ENCODE assay signal across 8 cellular contexts in the genomic region with DNA sequence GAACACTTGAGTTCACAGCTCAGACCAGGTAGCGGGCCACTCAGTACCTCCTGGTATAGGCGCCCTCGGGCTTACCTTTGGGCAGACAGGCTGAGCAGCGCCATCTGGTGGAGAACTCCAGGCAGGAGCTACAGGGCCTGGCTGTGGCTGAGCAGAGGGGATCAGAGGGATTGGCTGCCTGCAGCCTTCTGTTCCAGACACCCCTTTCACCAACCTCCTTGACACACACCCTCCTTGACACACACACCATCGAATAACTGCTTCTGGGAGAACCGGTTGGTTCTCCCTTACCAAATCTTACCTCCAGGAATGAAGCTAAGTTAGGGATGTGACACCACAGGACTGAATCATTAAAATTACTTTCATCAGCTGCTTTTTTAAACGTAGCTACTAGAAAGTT. TPM values are rescaled to one million over a fixed set of nuclear protein-coding genes. Genes with fewer than 3 reads are reported as not detected.
DNase-seq lines count a peak whose midpoint lies in the region; ATAC-seq and TF ChIP-seq lines count a peak whose summit lies in the region.

No MANE protein-coding gene starts in this region.

- no peak overlapping the region for H2AFZ ChIP-seq in GM23338

- H3K4me3 Mint-ChIP-seq in GM23338 (peak overlapping the region; percentile 64), brain (peak overlapping the region in 3 of 5 experiments; percentile 50 to 58 (median 56))

- peaks cover 88% of the 10 kb centered on the region for H3K36me3 Mint-ChIP-seq in GM23338 (ENCODE audit: low read depth)
- no peaks in the 10 kb centered on the region for H3K36me3 Mint-ChIP-seq in brain

- H3K4me3 ChIP-seq in AG10803 (ENCODE audit: low read length) (no peak overlapping the region), GM23338 (peak overlapping the region; percentile 46)

- H3K27ac ChIP-seq in GM23338 (ENCODE audit: low read depth) (peak overlapping the region; percentile 100), VCaP (no peak overlapping the region)

- DNase-seq in AG10803 (ENCODE audit: low read depth) = peak; percentile 55
- peak; percentile 96 for DNase-seq in GM23338 (ENCODE audit: low spot score)
- peak; percentile 84 for DNase-seq in NCI-H2196 (lab: John Stamatoyannopoulos, UW; ENCODE audit: unreplicated experiment)
- peak; percentile 75 for DNase-seq in iPS-NIHi11 (ENCODE audit: low spot score)
- DNase-seq in stimulated activated CD4-positive, alpha-beta T cell treated with anti-CD3 and anti-CD28 coated beads, Interleukin-12 subunit alpha, Interleukin-12 subunit beta, amount 100 ng/mL, for 48 hours (ENCODE audit: low read depth in 2 of 3, low spot score in 1 of 3) = peak; percentile 70 to 88 (median 75)
- no peak for DNase-seq in cortex of kidney (lab: John Stamatoyannopoulos, UW)

- H3K36me3 ChIP-seq in GM23338 (ENCODE audit: insufficient read depth) = peaks cover 35% of the 10 kb centered on the region

- H3K27me3 Mint-ChIP-seq in GM23338 (ENCODE audit: insufficient read depth, low read depth, poor library complexity) = peaks cover 37% of the 10 kb centered on the region
- peaks cover 30% of the 10 kb centered on the region for H3K27me3 Mint-ChIP-seq in brain

- H3K27ac Mint-ChIP-seq in GM23338 (peak overlapping the region; percentile 97), brain (peak overlapping the region; percentile 45 to 96 (median 90))

- H3K4me2 ChIP-seq in GM23338 = peak overlapping the region; percentile 70

- H3K27me3 ChIP-seq in GM23338 (ENCODE audit: insufficient read depth) = no peaks in the 10 kb centered on the region

- no peaks in the 10 kb centered on the region; the same call in 2 of the 3 replicates for H3K9me3 Mint-ChIP-seq in GM23338
- H3K9me3 Mint-ChIP-seq in brain = no peaks in the 10 kb centered on the region

- peak; percentile 72 for ATAC-seq in GM23338

- TF ChIP-seq CTCF in AG10803 (conservative IDR thresholded peaks at IDR 0.05; ENCODE audit: low read length) (peak; percentile 86), GM23338 (conservative IDR thresholded peaks at IDR 0.05; ENCODE audit: low read depth in 2 of 2) (peak; percentile 85 to 94), VCaP (conservative IDR thresholded peaks at IDR 0.05) (peak; percentile 94), brain (conservative IDR thresholded peaks at IDR 0.05) (peak; percentile 75 to 88)

- H3F3A ChIP-seq in GM23338 (replicated peaks; ENCODE audit: low read depth) = peaks cover 52% of the 10 kb centered on the region

- H3K9me2 ChIP-seq in GM23338 (ENCODE audit: insufficient read depth) = no peaks in the 10 kb centered on the region

- peaks cover 75% of the 10 kb centered on the region for H3K4me1 ChIP-seq in GM23338 (ENCODE audit: insufficient read depth)

- H4K20me1 ChIP-seq in GM23338 (replicated peaks; ENCODE audit: insufficient read depth) = peaks cover 53% of the 10 kb centered on the region

- H3K79me2 ChIP-seq in GM23338 (replicated peaks; ENCODE audit: insufficient read depth) = peaks cover 84% of the 10 kb centered on the region

- H3K4me1 Mint-ChIP-seq in GM23338 = peaks cover 88% of the 10 kb centered on the region
- peaks cover 36% of the 10 kb centered on the region for H3K4me1 Mint-ChIP-seq in brain

TF ChIP-seq in GM23338, 12 proteins besides CTCF, POLR2A, EP300 and RAD21 (continues in another document):
- TF ChIP-seq POLR2AphosphoS5 (IDR thresholded peaks at IDR 0.05; ENCODE audit: low read depth) (0 out of 2 replicates have a peak, but pooled peaks have one; percentile 13), CREB1 (CRISPR knock-in tag; IDR thresholded peaks at IDR 0.05; ENCODE audit: low read depth) (no peak), STAT1 (IDR thresholded peaks at IDR 0.05; ENCODE audit: unreplicated experiment) (no peak), EZH2 (IDR thresholded peaks at IDR 0.05; ENCODE audit: low read depth, unreplicated experiment) (no peak), ZNF331 (CRISPR knock-in tag; IDR thresholded peaks at IDR 0.05; ENCODE audit: low read depth) (no peak), EZH2phosphoT487 (IDR thresholded peaks at IDR 0.05; ENCODE audit: unreplicated experiment) (no peak), JUNB (IDR thresholded peaks at IDR 0.05; ENCODE audit: unreplicated experiment) (no peak), NANOG (IDR thresholded peaks at IDR 0.05; ENCODE audit: borderline replicate concordance) (no peak)
- TF ChIP-seq, protein P1, sequence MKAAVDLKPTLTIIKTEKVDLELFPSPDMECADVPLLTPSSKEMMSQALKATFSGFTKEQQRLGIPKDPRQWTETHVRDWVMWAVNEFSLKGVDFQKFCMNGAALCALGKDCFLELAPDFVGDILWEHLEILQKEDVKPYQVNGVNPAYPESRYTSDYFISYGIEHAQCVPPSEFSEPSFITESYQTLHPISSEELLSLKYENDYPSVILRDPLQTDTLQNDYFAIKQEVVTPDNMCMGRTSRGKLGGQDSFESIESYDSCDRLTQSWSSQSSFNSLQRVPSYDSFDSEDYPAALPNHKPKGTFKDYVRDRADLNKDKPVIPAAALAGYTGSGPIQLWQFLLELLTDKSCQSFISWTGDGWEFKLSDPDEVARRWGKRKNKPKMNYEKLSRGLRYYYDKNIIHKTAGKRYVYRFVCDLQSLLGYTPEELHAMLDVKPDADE (IDR thresholded peaks at IDR 0.05) = no peak
- TF ChIP-seq, protein P2, sequence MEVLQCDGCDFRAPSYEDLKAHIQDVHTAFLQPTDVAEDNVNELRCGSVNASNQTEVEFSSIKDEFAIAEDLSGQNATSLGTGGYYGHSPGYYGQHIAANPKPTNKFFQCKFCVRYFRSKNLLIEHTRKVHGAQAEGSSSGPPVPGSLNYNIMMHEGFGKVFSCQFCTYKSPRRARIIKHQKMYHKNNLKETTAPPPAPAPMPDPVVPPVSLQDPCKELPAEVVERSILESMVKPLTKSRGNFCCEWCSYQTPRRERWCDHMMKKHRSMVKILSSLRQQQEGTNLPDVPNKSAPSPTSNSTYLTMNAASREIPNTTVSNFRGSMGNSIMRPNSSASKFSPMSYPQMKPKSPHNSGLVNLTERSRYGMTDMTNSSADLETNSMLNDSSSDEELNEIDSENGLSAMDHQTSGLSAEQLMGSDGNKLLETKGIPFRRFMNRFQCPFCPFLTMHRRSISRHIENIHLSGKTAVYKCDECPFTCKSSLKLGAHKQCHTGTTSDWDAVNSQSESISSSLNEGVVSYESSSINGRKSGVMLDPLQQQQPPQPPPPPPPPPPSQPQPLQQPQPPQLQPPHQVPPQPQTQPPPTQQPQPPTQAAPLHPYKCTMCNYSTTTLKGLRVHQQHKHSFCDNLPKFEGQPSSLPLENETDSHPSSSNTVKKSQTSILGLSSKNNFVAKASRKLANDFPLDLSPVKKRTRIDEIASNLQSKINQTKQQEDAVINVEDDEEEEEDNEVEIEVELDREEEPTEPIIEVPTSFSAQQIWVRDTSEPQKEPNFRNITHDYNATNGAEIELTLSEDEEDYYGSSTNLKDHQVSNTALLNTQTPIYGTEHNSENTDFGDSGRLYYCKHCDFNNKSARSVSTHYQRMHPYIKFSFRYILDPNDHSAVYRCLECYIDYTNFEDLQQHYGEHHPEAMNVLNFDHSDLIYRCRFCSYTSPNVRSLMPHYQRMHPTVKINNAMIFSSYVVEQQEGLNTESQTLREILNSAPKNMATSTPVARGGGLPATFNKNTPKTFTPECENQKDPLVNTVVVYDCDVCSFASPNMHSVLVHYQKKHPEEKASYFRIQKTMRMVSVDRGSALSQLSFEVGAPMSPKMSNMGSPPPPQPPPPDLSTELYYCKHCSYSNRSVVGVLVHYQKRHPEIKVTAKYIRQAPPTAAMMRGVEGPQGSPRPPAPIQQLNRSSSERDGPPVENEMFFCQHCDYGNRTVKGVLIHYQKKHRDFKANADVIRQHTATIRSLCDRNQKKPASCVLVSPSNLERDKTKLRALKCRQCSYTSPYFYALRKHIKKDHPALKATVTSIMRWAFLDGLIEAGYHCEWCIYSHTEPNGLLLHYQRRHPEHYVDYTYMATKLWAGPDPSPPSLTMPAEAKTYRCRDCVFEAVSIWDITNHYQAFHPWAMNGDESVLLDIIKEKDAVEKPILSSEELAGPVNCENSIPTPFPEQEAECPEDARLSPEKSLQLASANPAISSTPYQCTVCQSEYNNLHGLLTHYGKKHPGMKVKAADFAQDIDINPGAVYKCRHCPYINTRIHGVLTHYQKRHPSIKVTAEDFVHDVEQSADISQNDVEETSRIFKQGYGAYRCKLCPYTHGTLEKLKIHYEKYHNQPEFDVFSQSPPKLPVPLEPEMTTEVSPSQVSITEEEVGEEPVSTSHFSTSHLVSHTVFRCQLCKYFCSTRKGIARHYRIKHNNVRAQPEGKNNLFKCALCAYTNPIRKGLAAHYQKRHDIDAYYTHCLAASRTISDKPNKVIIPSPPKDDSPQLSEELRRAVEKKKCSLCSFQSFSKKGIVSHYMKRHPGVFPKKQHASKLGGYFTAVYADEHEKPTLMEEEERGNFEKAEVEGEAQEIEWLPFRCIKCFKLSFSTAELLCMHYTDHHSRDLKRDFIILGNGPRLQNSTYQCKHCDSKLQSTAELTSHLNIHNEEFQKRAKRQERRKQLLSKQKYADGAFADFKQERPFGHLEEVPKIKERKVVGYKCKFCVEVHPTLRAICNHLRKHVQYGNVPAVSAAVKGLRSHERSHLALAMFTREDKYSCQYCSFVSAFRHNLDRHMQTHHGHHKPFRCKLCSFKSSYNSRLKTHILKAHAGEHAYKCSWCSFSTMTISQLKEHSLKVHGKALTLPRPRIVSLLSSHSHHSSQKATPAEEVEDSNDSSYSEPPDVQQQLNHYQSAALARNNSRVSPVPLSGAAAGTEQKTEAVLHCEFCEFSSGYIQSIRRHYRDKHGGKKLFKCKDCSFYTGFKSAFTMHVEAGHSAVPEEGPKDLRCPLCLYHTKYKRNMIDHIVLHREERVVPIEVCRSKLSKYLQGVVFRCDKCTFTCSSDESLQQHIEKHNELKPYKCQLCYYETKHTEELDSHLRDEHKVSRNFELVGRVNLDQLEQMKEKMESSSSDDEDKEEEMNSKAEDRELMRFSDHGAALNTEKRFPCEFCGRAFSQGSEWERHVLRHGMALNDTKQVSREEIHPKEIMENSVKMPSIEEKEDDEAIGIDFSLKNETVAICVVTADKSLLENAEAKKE (CRISPR knock-in tag; IDR thresholded peaks at IDR 0.05) = no peak

RNA-seq across cellular contexts. Expression of a gene that starts 6.5 kb away (rescaled TPM):
- 1,538 and 1,571 TPM in 2 replicates for total RNA-seq in GM23338 (2014; rRNA removed; shearing (Covaris generic))
- polyA plus RNA-seq in GM23338 (2016; fragmentation: Nextera tagmentation; extraction: Ambion mirVana) (604 and 648 TPM in 2 replicates), brain (ENCODE audit: insufficient read depth, low read depth, low replicate concordance) (not detected)

RNA-seq across cellular contexts. Expression of a gene that starts 15.0 kb away (rescaled TPM):
- 47.2 and 49.5 TPM in 2 replicates for total RNA-seq in GM23338 (2014; rRNA removed; shearing (Covaris generic))
- polyA plus RNA-seq in GM23338 (2016; fragmentation: Nextera tagmentation; extraction: Ambion mirVana) (26.9 and 32.6 TPM in 2 replicates), brain (ENCODE audit: insufficient read depth, low read depth, low replicate concordance) (37.8 TPM)

RNA-seq across cellular contexts. Expression of a gene that starts 44.6 kb away (rescaled TPM):
- not detected in 2 replicates for total RNA-seq in GM23338 (2014; rRNA removed; shearing (Covaris generic))
- polyA plus RNA-seq in GM23338 (2016; fragmentation: Nextera tagmentation; extraction: Ambion mirVana) = not detected in 2 replicates
- not detected for polyA plus RNA-seq in brain (ENCODE audit: insufficient read depth, low read depth, low replicate concordance)

RNA-seq across cellular contexts. Expression of a gene that starts 55.1 kb away (rescaled TPM):
- total RNA-seq in GM23338 (2014; rRNA removed; shearing (Covaris generic)) = 330 and 377 TPM in 2 replicates
- polyA plus RNA-seq in GM23338 (2016; fragmentation: Nextera tagmentation; extraction: Ambion mirVana) (1,101 and 1,122 TPM in 2 replicates), brain (ENCODE audit: insufficient read depth, low read depth, low replicate concordance) (1,696 TPM)

Comparison
In these comparisons a context has a peak if more than half of its experiments do, and no peak if none do; other contexts are left out.
1. RNA of a gene that starts 6.5 kb away (polyA plus RNA-seq): 604 to 648 TPM in GM23338; not detected in brain (single experiment); every median in the first group is over 100 times any median in the second.
2. Peak in every context shown above with its lines, with median percentiles within 50 percentile points of each other: CTCF ChIP-seq.